26 cellular contexts compared by ENCODE assay signal in the genomic region with DNA sequence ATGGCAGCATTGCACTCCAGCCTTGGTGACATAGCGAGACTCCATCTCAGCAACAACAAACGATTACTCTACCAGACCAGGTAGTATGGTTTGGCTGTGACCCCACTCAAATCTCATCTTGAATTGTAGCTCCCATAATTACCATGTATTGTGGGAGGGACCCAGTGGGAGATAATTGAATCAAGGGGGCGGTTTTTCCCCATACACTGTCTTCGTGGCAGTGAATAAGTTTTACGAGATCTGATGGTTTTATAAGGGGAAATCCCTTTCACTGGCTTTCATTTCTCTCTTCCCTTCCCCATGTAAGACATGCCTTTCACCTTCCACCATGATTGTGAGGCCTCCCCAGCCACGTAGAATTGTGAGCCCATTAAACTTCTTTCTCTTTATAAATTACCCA.
"Had no signal": no experiment of that assay in that cellular context is flagged by ENCODE, and none has a peak within 500 bp of the region (broad histone marks: within the 10 kb centered on the region; RNA-seq: fewer than 3 reads in every experiment).

No MANE protein-coding gene starts in this region.

- H3K9me3 ChIP-seq: gastrocnemius medialis, left ventricle myocardium inferior, right atrium auricular region, thoracic aorta, upper lobe of left lung, vagina had no signal

- H3K36me3 ChIP-seq: gastrocnemius medialis, thoracic aorta had no signal

- H3K4me1 Mint-ChIP-seq: activated CD4-positive, alpha-beta memory T cell treated with anti-CD3 and anti-CD28 coated beads, Interleukin-2, amount 10 ng/mL, durations not matched to agents 7 days and 5 days; activated CD4-positive, alpha-beta T cell treated with anti-CD3 and anti-CD28 coated beads, Interleukin-2, amount 10 ng/mL, durations not matched to agents 24 days and 14 days; activated naive CD4-positive, alpha-beta T cell treated with anti-CD3 and anti-CD28 coated beads, Interleukin-2, amount 10 ng/mL, durations not matched to agents 7 days and 5 days; neural crest cell had no signal

- DNase-seq: activated CD4-positive, alpha-beta memory T cell treated with anti-CD3 and anti-CD28 coated beads, Interleukin-2, amount 10 ng/mL, durations not matched to agents 7 days and 5 days; activated CD4-positive, alpha-beta T cell treated with anti-CD3 and anti-CD28 coated beads, Interleukin-2, amount 10 ng/mL, durations not matched to agents 24 days and 14 days; activated CD8-positive, alpha-beta memory T cell treated with anti-CD3 and anti-CD28 coated beads, Interleukin-2, amount 50 U/mL, for 48 hours; activated gamma-delta T cell; activated naive CD4-positive, alpha-beta T cell treated with anti-CD3 and anti-CD28 coated beads, Interleukin-2, amount 10 ng/mL, durations not matched to agents 7 days and 5 days; activated naive CD8-positive, alpha-beta T cell treated with anti-CD3 and anti-CD28 coated beads, Interleukin-2, amount 10 ng/mL, durations not matched to agents 7 days and 5 days; activated T-cell treated with anti-CD3 and anti-CD28 coated beads, Interleukin-2, amount 50 U/mL, for 24 hours; amniotic stem cell; caudate nucleus; cortex of kidney; effector memory CD8-positive, alpha-beta T cell; erythroblast; gastrocnemius medialis; glutamatergic neuron; left ventricle myocardium inferior; naive thymus-derived CD8-positive, alpha-beta T cell; stimulated activated CD4-positive, alpha-beta T cell treated with anti-CD3 and anti-CD28 coated beads, Interleukin-15, amount 100 ng/mL, for 24 hours; stimulated activated CD4-positive, alpha-beta T cell treated with anti-CD3 and anti-CD28 coated beads, Interleukin-2, amount 100 ng/mL, for 24 hours; stimulated activated naive CD4-positive, alpha-beta T cell treated with Interleukin-2 at 50 U/mL for 16 hours; T-helper 1 cell; upper lobe of left lung had no signal

- H3K27me3 ChIP-seq: gastrocnemius medialis, right atrium auricular region, upper lobe of left lung, vagina had no signal

- H3K4me1 ChIP-seq: gastrocnemius medialis, left ventricle myocardium inferior, right atrium auricular region, upper lobe of left lung, vagina had no signal

- H3K36me3 Mint-ChIP-seq: activated naive CD4-positive, alpha-beta T cell treated with anti-CD3 and anti-CD28 coated beads, Interleukin-2, amount 10 ng/mL, durations not matched to agents 7 days and 5 days; naive thymus-derived CD8-positive, alpha-beta T cell had no signal

- H3K9me3 Mint-ChIP-seq: activated CD4-positive, alpha-beta memory T cell treated with anti-CD3 and anti-CD28 coated beads, Interleukin-2, amount 10 ng/mL, durations not matched to agents 7 days and 5 days; activated CD4-positive, alpha-beta T cell treated with anti-CD3 and anti-CD28 coated beads, Interleukin-2, amount 10 ng/mL, durations not matched to agents 24 days and 14 days; activated naive CD4-positive, alpha-beta T cell treated with anti-CD3 and anti-CD28 coated beads, Interleukin-2, amount 10 ng/mL, durations not matched to agents 7 days and 5 days; activated naive CD8-positive, alpha-beta T cell treated with anti-CD3 and anti-CD28 coated beads, Interleukin-2, amount 10 ng/mL, durations not matched to agents 7 days and 5 days; activated T-cell treated with anti-CD3 and anti-CD28 coated beads, Interleukin-2, amount 50 U/mL, for 24 hours; effector memory CD8-positive, alpha-beta T cell; naive thymus-derived CD8-positive, alpha-beta T cell; neural crest cell; T-helper 2 cell treated with Interferon-gamma antibody and Interleukin-4, amounts not matched to agents 5 μg/mL and 100 μg/mL, for 36 hours had no signal

- H3K4me3 Mint-ChIP-seq: activated CD4-positive, alpha-beta memory T cell treated with anti-CD3 and anti-CD28 coated beads, Interleukin-2, amount 10 ng/mL, durations not matched to agents 7 days and 5 days; activated CD4-positive, alpha-beta T cell treated with anti-CD3 and anti-CD28 coated beads, Interleukin-2, amount 10 ng/mL, durations not matched to agents 24 days and 14 days; activated naive CD4-positive, alpha-beta T cell treated with anti-CD3 and anti-CD28 coated beads, Interleukin-2, amount 10 ng/mL, durations not matched to agents 7 days and 5 days; activated naive CD8-positive, alpha-beta T cell treated with anti-CD3 and anti-CD28 coated beads, Interleukin-2, amount 10 ng/mL, durations not matched to agents 7 days and 5 days; activated T-cell treated with anti-CD3 and anti-CD28 coated beads, Interleukin-2, amount 50 U/mL, for 24 hours; effector memory CD8-positive, alpha-beta T cell; naive thymus-derived CD8-positive, alpha-beta T cell; neural crest cell; T-helper 2 cell treated with Interferon-gamma antibody and Interleukin-4, amounts not matched to agents 5 μg/mL and 100 μg/mL, for 36 hours had no signal

- H3K27ac Mint-ChIP-seq: activated CD4-positive, alpha-beta memory T cell treated with anti-CD3 and anti-CD28 coated beads, Interleukin-2, amount 10 ng/mL, durations not matched to agents 7 days and 5 days; activated CD4-positive, alpha-beta T cell treated with anti-CD3 and anti-CD28 coated beads, Interleukin-2, amount 10 ng/mL, durations not matched to agents 24 days and 14 days; activated naive CD4-positive, alpha-beta T cell treated with anti-CD3 and anti-CD28 coated beads, Interleukin-2, amount 10 ng/mL, durations not matched to agents 7 days and 5 days; activated naive CD8-positive, alpha-beta T cell treated with anti-CD3 and anti-CD28 coated beads, Interleukin-2, amount 10 ng/mL, durations not matched to agents 7 days and 5 days; activated T-cell treated with anti-CD3 and anti-CD28 coated beads, Interleukin-2, amount 50 U/mL, for 24 hours; effector memory CD8-positive, alpha-beta T cell; T-helper 2 cell treated with Interferon-gamma antibody and Interleukin-4, amounts not matched to agents 5 μg/mL and 100 μg/mL, for 36 hours had no signal

- H3K4me3 ChIP-seq: gastrocnemius medialis, left ventricle myocardium inferior, right atrium auricular region, thoracic aorta, upper lobe of left lung, vagina had no signal

- ATAC-seq: effector memory CD8-positive, alpha-beta T cell; gastrocnemius medialis; naive thymus-derived CD8-positive, alpha-beta T cell had no signal

- H3K27ac ChIP-seq: gastrocnemius medialis, left ventricle myocardium inferior, right atrium auricular region, upper lobe of left lung, vagina had no signal
